In genomic region chr3:32705232-32705631, GRCh38 we compare ENCODE assay signal across 21 cellular contexts.
"Had no signal": no experiment of that assay in that cellular context is flagged by ENCODE, and none has a peak within 500 bp of the region (broad histone marks: within the 10 kb centered on the region; RNA-seq: fewer than 3 reads in every experiment).

No MANE protein-coding gene starts in this region.

- H3K27ac ChIP-seq: esophagus muscularis mucosa, lower lobe of right lung, tibial nerve had no signal

- H3K9me3 ChIP-seq: esophagus muscularis mucosa, lower lobe of right lung, mucosa of descending colon, spleen, tibial nerve had no signal

- DNase-seq: activated CD4-positive, alpha-beta T cell treated with anti-CD3 and anti-CD28 coated beads for 36 hours; activated CD4-positive, CD25-positive, alpha-beta regulatory T cell; activated CD8-positive, alpha-beta memory T cell treated with anti-CD3 and anti-CD28 coated beads, Interleukin-2, amount 10 ng/mL, durations not matched to agents 7 days and 5 days; activated CD8-positive, alpha-beta T cell treated with anti-CD3 and anti-CD28 coated beads, Interleukin-2, amount 10 ng/mL, durations not matched to agents 7 days and 5 days; activated effector memory CD4-positive, alpha-beta T cell treated with Interleukin-2 at 50 U/mL for 16 hours; activated naive CD4-positive, alpha-beta T cell treated with Interleukin-2 at 50 U/mL for 16 hours; activated T-cell treated with anti-CD3 and anti-CD28 coated beads for 4 hours; activated T-cell treated with anti-CD3 and anti-CD28 coated beads, Interleukin-2, amount 50 U/mL, for 72 hours; anterior cingulate cortex; foreskin melanocyte; kidney glomerular epithelial cell; lower lobe of right lung; mucosa of descending colon; posterior cingulate gyrus; right cardiac atrium; spleen; stimulated activated naive CD4-positive, alpha-beta T cell treated with Interleukin-2 at 50 U/mL for 16 hours had no signal

- ATAC-seq: activated CD4-positive, alpha-beta T cell treated with anti-CD3 and anti-CD28 coated beads for 36 hours; activated CD8-positive, alpha-beta memory T cell treated with anti-CD3 and anti-CD28 coated beads, Interleukin-2, amount 10 ng/mL, durations not matched to agents 7 days and 5 days; activated CD8-positive, alpha-beta T cell treated with anti-CD3 and anti-CD28 coated beads, Interleukin-2, amount 10 ng/mL, durations not matched to agents 7 days and 5 days; activated T-cell treated with anti-CD3 and anti-CD28 coated beads, Interleukin-2, amount 50 U/mL, for 72 hours; left lobe of liver; lower lobe of right lung; mucosa of descending colon; natural killer cell treated with Interleukin-12 subunit alpha and Interleukin-12 subunit beta and Interleukin-15 and Interleukin-18, amount 100 ng/mL, for 72 hours; right cardiac atrium had no signal

- H3K27me3 ChIP-seq: esophagus muscularis mucosa, spleen, tibial nerve had no signal

- H3K4me3 ChIP-seq: esophagus muscularis mucosa, lower lobe of right lung, mucosa of descending colon, spleen, tibial nerve had no signal
